Comparison of ENCODE assay signal across 1 cellular context in the genomic region with DNA sequence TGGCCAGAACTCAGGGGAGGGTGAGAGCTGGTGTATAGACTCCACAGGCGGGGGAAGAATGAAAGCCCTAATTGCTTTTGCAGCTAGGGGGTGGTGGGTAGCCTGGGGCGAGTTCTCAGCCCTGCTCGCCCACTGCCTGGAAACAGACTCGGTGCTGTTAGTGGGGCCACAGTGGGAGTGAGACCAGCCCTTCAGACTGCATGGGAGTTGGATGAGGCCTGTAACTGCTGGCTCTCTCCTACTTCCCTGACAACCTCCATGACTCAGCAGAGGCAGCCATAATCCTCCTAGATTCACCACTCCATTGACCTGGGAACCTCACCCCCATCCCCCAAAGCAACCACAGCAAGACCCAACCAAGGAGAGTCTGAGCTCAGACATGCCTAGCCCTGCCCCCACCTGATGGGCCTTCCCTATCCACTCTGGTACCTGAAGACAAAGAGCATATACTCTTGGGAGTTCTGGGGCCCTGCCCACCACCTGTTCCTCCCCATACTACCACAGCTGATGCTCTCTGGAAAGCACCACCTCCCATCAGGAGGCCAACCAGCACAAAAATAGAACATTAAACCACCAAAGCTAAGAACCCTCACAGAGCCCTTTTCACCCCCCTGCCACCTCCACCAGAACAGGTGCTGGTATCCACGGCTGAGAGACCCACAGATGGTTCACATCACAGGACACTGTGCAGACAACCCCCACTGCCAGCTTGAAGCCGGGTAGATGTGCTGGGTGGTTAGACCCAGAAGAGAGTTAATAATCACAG.
TF ChIP-seq lines count a peak whose summit lies in the region.

No MANE protein-coding gene starts in this region.

TF ChIP-seq in GM12878, 131 proteins besides CTCF, POLR2A, EP300 and RAD21 (continued from another document):
- TF ChIP-seq, protein P1, sequence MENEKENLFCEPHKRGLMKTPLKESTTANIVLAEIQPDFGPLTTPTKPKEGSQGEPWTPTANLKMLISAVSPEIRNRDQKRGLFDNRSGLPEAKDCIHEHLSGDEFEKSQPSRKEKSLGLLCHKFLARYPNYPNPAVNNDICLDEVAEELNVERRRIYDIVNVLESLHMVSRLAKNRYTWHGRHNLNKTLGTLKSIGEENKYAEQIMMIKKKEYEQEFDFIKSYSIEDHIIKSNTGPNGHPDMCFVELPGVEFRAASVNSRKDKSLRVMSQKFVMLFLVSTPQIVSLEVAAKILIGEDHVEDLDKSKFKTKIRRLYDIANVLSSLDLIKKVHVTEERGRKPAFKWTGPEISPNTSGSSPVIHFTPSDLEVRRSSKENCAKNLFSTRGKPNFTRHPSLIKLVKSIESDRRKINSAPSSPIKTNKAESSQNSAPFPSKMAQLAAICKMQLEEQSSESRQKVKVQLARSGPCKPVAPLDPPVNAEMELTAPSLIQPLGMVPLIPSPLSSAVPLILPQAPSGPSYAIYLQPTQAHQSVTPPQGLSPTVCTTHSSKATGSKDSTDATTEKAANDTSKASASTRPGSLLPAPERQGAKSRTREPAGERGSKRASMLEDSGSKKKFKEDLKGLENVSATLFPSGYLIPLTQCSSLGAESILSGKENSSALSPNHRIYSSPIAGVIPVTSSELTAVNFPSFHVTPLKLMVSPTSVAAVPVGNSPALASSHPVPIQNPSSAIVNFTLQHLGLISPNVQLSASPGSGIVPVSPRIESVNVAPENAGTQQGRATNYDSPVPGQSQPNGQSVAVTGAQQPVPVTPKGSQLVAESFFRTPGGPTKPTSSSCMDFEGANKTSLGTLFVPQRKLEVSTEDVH (IDR thresholded peaks at IDR 0.05; ENCODE audit: low read depth, partially characterized antibody): no peak
- TF ChIP-seq NR2C1 (IDR thresholded peaks at IDR 0.05): no peak
- TF ChIP-seq NFXL1 (IDR thresholded peaks at IDR 0.05; ENCODE audit: borderline replicate concordance): no peak
- 0 out of 2 replicates have a peak, but pooled peaks have one; percentile 63 for TF ChIP-seq NR2F1 (conservative IDR thresholded peaks at IDR 0.05)
- no peak for TF ChIP-seq MYC (IDR thresholded peaks at IDR 0.05; ENCODE audit: insufficient read depth, insufficient read length, insufficient replicate concordance, low read length, severe bottlenecking)
- no peak for TF ChIP-seq CREM (IDR thresholded peaks at IDR 0.05; ENCODE audit: low read depth)
- peak; percentile 94 for TF ChIP-seq MEF2B (IDR thresholded peaks at IDR 0.05; ENCODE audit: partially characterized antibody, poor library complexity, severe bottlenecking)
- TF ChIP-seq, protein P2, sequence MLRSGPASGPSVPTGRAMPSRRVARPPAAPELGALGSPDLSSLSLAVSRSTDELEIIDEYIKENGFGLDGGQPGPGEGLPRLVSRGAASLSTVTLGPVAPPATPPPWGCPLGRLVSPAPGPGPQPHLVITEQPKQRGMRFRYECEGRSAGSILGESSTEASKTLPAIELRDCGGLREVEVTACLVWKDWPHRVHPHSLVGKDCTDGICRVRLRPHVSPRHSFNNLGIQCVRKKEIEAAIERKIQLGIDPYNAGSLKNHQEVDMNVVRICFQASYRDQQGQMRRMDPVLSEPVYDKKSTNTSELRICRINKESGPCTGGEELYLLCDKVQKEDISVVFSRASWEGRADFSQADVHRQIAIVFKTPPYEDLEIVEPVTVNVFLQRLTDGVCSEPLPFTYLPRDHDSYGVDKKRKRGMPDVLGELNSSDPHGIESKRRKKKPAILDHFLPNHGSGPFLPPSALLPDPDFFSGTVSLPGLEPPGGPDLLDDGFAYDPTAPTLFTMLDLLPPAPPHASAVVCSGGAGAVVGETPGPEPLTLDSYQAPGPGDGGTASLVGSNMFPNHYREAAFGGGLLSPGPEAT (IDR thresholded peaks at IDR 0.05; ENCODE audit: low read depth): peak; percentile 63; the same call in 1 of the 2 replicates
- TF ChIP-seq TCF12 (IDR thresholded peaks at IDR 0.05; ENCODE audit: low read depth, low read length): peak; percentile 90
- peak; percentile 60 for TF ChIP-seq EED (IDR thresholded peaks at IDR 0.05; ENCODE audit: low read depth)
- TF ChIP-seq NFIC (IDR thresholded peaks at IDR 0.05; ENCODE audit: low read depth, low read length): peak; percentile 45; the same call in 1 of the 2 replicates
- TF ChIP-seq, protein P3, sequence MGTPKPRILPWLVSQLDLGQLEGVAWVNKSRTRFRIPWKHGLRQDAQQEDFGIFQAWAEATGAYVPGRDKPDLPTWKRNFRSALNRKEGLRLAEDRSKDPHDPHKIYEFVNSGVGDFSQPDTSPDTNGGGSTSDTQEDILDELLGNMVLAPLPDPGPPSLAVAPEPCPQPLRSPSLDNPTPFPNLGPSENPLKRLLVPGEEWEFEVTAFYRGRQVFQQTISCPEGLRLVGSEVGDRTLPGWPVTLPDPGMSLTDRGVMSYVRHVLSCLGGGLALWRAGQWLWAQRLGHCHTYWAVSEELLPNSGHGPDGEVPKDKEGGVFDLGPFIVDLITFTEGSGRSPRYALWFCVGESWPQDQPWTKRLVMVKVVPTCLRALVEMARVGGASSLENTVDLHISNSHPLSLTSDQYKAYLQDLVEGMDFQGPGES (IDR thresholded peaks at IDR 0.05): no peak
- TF ChIP-seq IKZF1 (conservative IDR thresholded peaks at IDR 0.05): peak; percentile 57
- TF ChIP-seq PAX5 (IDR thresholded peaks at IDR 0.05; ENCODE audit: borderline replicate concordance, low read depth, low read length): peak; percentile 42; the same call in 1 of the 2 replicates
- peak; percentile 69 for TF ChIP-seq RUNX3 (IDR thresholded peaks at IDR 0.05; ENCODE audit: low read length)
- TF ChIP-seq ZNF622 (IDR thresholded peaks at IDR 0.05): no peak
- TF ChIP-seq, protein P4, sequence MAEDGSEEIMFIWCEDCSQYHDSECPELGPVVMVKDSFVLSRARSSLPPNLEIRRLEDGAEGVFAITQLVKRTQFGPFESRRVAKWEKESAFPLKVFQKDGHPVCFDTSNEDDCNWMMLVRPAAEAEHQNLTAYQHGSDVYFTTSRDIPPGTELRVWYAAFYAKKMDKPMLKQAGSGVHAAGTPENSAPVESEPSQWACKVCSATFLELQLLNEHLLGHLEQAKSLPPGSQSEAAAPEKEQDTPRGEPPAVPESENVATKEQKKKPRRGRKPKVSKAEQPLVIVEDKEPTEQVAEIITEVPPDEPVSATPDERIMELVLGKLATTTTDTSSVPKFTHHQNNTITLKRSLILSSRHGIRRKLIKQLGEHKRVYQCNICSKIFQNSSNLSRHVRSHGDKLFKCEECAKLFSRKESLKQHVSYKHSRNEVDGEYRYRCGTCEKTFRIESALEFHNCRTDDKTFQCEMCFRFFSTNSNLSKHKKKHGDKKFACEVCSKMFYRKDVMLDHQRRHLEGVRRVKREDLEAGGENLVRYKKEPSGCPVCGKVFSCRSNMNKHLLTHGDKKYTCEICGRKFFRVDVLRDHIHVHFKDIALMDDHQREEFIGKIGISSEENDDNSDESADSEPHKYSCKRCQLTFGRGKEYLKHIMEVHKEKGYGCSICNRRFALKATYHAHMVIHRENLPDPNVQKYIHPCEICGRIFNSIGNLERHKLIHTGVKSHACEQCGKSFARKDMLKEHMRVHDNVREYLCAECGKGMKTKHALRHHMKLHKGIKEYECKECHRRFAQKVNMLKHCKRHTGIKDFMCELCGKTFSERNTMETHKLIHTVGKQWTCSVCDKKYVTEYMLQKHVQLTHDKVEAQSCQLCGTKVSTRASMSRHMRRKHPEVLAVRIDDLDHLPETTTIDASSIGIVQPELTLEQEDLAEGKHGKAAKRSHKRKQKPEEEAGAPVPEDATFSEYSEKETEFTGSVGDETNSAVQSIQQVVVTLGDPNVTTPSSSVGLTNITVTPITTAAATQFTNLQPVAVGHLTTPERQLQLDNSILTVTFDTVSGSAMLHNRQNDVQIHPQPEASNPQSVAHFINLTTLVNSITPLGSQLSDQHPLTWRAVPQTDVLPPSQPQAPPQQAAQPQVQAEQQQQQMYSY (CRISPR knock-in tag; IDR thresholded peaks at IDR 0.05): no peak
- TF ChIP-seq MTA2 (IDR thresholded peaks at IDR 0.05; ENCODE audit: low read depth): peak; percentile 54
- TF ChIP-seq TCF3 (IDR thresholded peaks at IDR 0.05; ENCODE audit: borderline replicate concordance, insufficient read depth, low read depth, low read length): peak; percentile 95
- no peak for TF ChIP-seq PML (IDR thresholded peaks at IDR 0.05; ENCODE audit: low read length)
- no peak for TF ChIP-seq BACH1 (IDR thresholded peaks at IDR 0.05; ENCODE audit: borderline replicate concordance)
- no peak for TF ChIP-seq KAT2A (conservative IDR thresholded peaks at IDR 0.05; ENCODE audit: control insufficient read depth, low read depth, low read length)
- 0 out of 2 replicates have a peak, but pooled peaks have one; percentile 33 for TF ChIP-seq FOXM1 (IDR thresholded peaks at IDR 0.05; ENCODE audit: low read depth, low read length)
